In genomic region chr11:75589933-75590332, GRCh38 we compare ENCODE assay signal across 1 cellular context.
TF ChIP-seq lines count a peak whose summit lies in the region.

No MANE protein-coding gene starts in this region.

TF ChIP-seq in K562, 482 proteins besides CTCF, POLR2A, EP300 and RAD21 (continued from another document and continues in another):
- TF ChIP-seq DEAF1 (CRISPR knock-in tag; IDR thresholded peaks at IDR 0.05) (no peak), RBFOX2 (IDR thresholded peaks at IDR 0.05; ENCODE audit: low read depth, low read length) (peak; percentile 21; the same call in 1 of the 2 replicates), MLLT1 (IDR thresholded peaks at IDR 0.05) (peak in 1 of 2 experiments; percentile 50; a peak in 1 of 4 replicates), RBM39 (optimal IDR thresholded peaks at IDR 0.05; ENCODE audit: low read depth, low read length) (no peak), GABPB2 (CRISPR knock-in tag; conservative IDR thresholded peaks at IDR 0.05) (no peak), RREB1 (CRISPR knock-in tag; IDR thresholded peaks at IDR 0.05) (no peak), PREB (CRISPR knock-in tag; IDR thresholded peaks at IDR 0.05) (no peak), NR2C2 (CRISPR knock-in tag; IDR thresholded peaks at IDR 0.05) (no peak), NR2C2 (tag; IDR thresholded peaks at IDR 0.05) (no peak), MBD2 (IDR thresholded peaks at IDR 0.05; ENCODE audit: borderline replicate concordance, low read depth) (peak; percentile 44), ATF3 (IDR thresholded peaks at IDR 0.05) (no peak), ATF3 (CRISPR knock-in tag; conservative IDR thresholded peaks at IDR 0.05) (peak; percentile 48; the same call in 1 of the 2 replicates), MLX (CRISPR knock-in tag; conservative IDR thresholded peaks at IDR 0.05) (no peak), POLR2AphosphoS5 (IDR thresholded peaks at IDR 0.05; ENCODE audit: control insufficient read depth, insufficient read depth, low read depth, low read length) (peak; percentile 99), NFRKB (IDR thresholded peaks at IDR 0.05; ENCODE audit: low read depth) (peak; percentile 68; the same call in 1 of the 2 replicates), PHF20 (IDR thresholded peaks at IDR 0.05; ENCODE audit: partially characterized antibody) (no peak), RHOXF2B (CRISPR knock-in tag; conservative IDR thresholded peaks at IDR 0.05) (no peak), TEAD1 (CRISPR knock-in tag; IDR thresholded peaks at IDR 0.05) (peak in 1 of 2 experiments; percentile 44; a peak in 1 of 4 replicates), AFF4 (CRISPR knock-in tag; IDR thresholded peaks at IDR 0.05) (no peak), NRF1 (conservative IDR thresholded peaks at IDR 0.05 in 1 of 2, IDR thresholded peaks at IDR 0.05 in 1 of 2) (peak; percentile 55 to 69), TCF3 (CRISPR knock-in tag; IDR thresholded peaks at IDR 0.05) (peak; percentile 100), MNT (conservative IDR thresholded peaks at IDR 0.05) (peak in 1 of 2 experiments; percentile 58; a peak in 1 of 4 replicates), NBN (IDR thresholded peaks at IDR 0.05; ENCODE audit: low read depth) (peak; percentile 83; the same call in 1 of the 2 replicates), CBX3 (IDR thresholded peaks at IDR 0.05; ENCODE audit: borderline replicate concordance in 1 of 2, low read length in 2 of 2) (peak in 1 of 2 experiments; percentile 89; a peak in 2 of 3 replicates), NR2F6 (CRISPR knock-in tag; IDR thresholded peaks at IDR 0.05) (no peak), SMARCA4 (IDR thresholded peaks at IDR 0.05) (peak; percentile 98), TCF7L2 (IDR thresholded peaks at IDR 0.05; ENCODE audit: low read depth, low read length) (no peak), ZNF639 (CRISPR knock-in tag; conservative IDR thresholded peaks at IDR 0.05 in 1 of 2, IDR thresholded peaks at IDR 0.05 in 1 of 2) (peak in 1 of 2 experiments; percentile 83; a peak in 2 of 4 replicates), ZNF696 (CRISPR knock-in tag; conservative IDR thresholded peaks at IDR 0.05) (no peak), MYNN (IDR thresholded peaks at IDR 0.05) (peak; percentile 75; the same call in 1 of the 2 replicates), MYNN (CRISPR knock-in tag; IDR thresholded peaks at IDR 0.05) (no peak), EHMT2 (IDR thresholded peaks at IDR 0.05) (peak; percentile 70; the same call in 1 of the 2 replicates), ZBED1 (IDR thresholded peaks at IDR 0.05) (peak; percentile 80; the same call in 1 of the 2 replicates), CTBP1 (IDR thresholded peaks at IDR 0.05; ENCODE audit: borderline replicate concordance) (peak; percentile 92), GTF2B (IDR thresholded peaks at IDR 0.05; ENCODE audit: extremely low read depth, insufficient read length) (no peak), FOXA3 (CRISPR knock-in tag; conservative IDR thresholded peaks at IDR 0.05 in 1 of 2, IDR thresholded peaks at IDR 0.05 in 1 of 2) (0 out of 4 replicates have a peak, but pooled peaks of 1 of the 2 experiments have one; percentile 35), C11orf30 (IDR thresholded peaks at IDR 0.05; ENCODE audit: low read depth) (no peak)
